Comparison of ENCODE assay signal across 8 cellular contexts in genomic region chr5:38441730-38442573, GRCh38.
DNase-seq lines count a peak whose midpoint lies in the region; ATAC-seq and TF ChIP-seq lines count a peak whose summit lies in the region.

No MANE protein-coding gene starts in this region.

- no peaks in the 10 kb centered on the region for H3K4me1 ChIP-seq in endodermal cell (ENCODE audit: control insufficient read depth, insufficient read depth, low read length)

- H3K36me3 Mint-ChIP-seq in endodermal cell (ENCODE audit: low read depth) = peaks cover 2% of the 10 kb centered on the region

- no peak overlapping the region for H3K27ac Mint-ChIP-seq in endodermal cell

- DNase-seq in DMS153 (lab: John Stamatoyannopoulos, UW) (peak; percentile 94), HUDEP-2 (lab: John Stamatoyannopoulos, UW; ENCODE audit: unreplicated experiment in 76 of 76) (peak in 68 of 76 experiments; percentile 11 to 83 (median 58)), NOMO-1 (lab: John Stamatoyannopoulos, UW; ENCODE audit: unreplicated experiment in 2 of 2) (peak; percentile 90 to 97), endodermal cell (peak; percentile 95), midbrain (lab: John Stamatoyannopoulos, UW) (peak; percentile 93)
- peak; percentile 50 to 65 for DNase-seq in activated CD8-positive, alpha-beta memory T cell treated with anti-CD3 and anti-CD28 coated beads for 1 hour (ENCODE audit: extremely low read depth in 1 of 2, low read depth in 1 of 2)
- peak; percentile 66 for DNase-seq in stimulated activated CD8-positive, alpha-beta memory T cell treated with anti-CD3 and anti-CD28 coated beads, Interleukin-4, amount 100 ng/mL, for 24 hours (ENCODE audit: low read depth)

- no peaks in the 10 kb centered on the region for H3K9me3 Mint-ChIP-seq in endodermal cell

- no peak overlapping the region for H3K27ac ChIP-seq in endodermal cell (ENCODE audit: low read depth, low read length)

- no peak overlapping the region for H3K4me3 Mint-ChIP-seq in endodermal cell

- no peaks in the 10 kb centered on the region for H3K9me3 ChIP-seq in endodermal cell (ENCODE audit: control insufficient read depth, low read length)

- H3K27me3 Mint-ChIP-seq in endodermal cell (ENCODE audit: insufficient read depth) = peaks cover 52% of the 10 kb centered on the region

- peak; percentile 99 for TF ChIP-seq CTCF in endodermal cell (conservative IDR thresholded peaks at IDR 0.05)

- peak; percentile 99 for ATAC-seq in GM21528 (IDR thresholded peaks at IDR 0.05; ENCODE audit: low FRiP score, unreplicated experiment)

- no peaks in the 10 kb centered on the region for H3K36me3 ChIP-seq in endodermal cell (ENCODE audit: control insufficient read depth, insufficient read depth, low read length)

- peaks cover 6% of the 10 kb centered on the region for H3K4me1 Mint-ChIP-seq in endodermal cell

- peaks cover 28% of the 10 kb centered on the region for H3K27me3 ChIP-seq in endodermal cell (ENCODE audit: control insufficient read depth, insufficient read depth, low read length, poor library complexity, severe bottlenecking)

- H3K9ac ChIP-seq in endodermal cell (ENCODE audit: extremely low read depth, low read length, poor library complexity, severe bottlenecking) = no peak overlapping the region

- 3 to 28% methylated on average over 5 to 7 of the region's 7 CpGs for WGBS in endodermal cell (ENCODE audit: insufficient coverage in 1 of 2, insufficient read length in 1 of 2), 2 experiments

- H3K4me3 ChIP-seq in endodermal cell (ENCODE audit: low read length) = no peak overlapping the region
